8 cellular contexts compared by ENCODE assay signal in genomic region chr11:65078151-65078550, GRCh38. TPM values are rescaled to one million over a fixed set of nuclear protein-coding genes. Genes with fewer than 3 reads are reported as not detected.
DNase-seq lines count a peak whose midpoint lies in the region; ATAC-seq and TF ChIP-seq lines count a peak whose summit lies in the region.

No MANE protein-coding gene starts in this region.

- peak; percentile 91 for ATAC-seq in left lung
- no peak for ATAC-seq in GM18870 (IDR thresholded peaks at IDR 0.05; ENCODE audit: unreplicated experiment)
- ATAC-seq in GM21576 (IDR thresholded peaks at IDR 0.05; ENCODE audit: unreplicated experiment) = no peak

- peaks cover 0 to 2% of the 10 kb centered on the region in 2 donors for H3K4me1 ChIP-seq in left lung

- peak; percentile 6 for DNase-seq in DMS153 treated with DMSO at 0.1 percent for 48 hours (lab: John Stamatoyannopoulos, UW; ENCODE audit: unreplicated experiment)
- peak; percentile 78 for DNase-seq in HT-29 (ENCODE audit: low spot score)
- peak in 4 of 5 donors; percentile 50 to 71 (median 59) for DNase-seq in T-helper 1 cell
- DNase-seq in astrocyte of the hippocampus (ENCODE audit: low read depth, low spot score) = peak; percentile 46
- no peak for DNase-seq in left lung
- DNase-seq in stimulated activated CD8-positive, alpha-beta memory T cell treated with anti-CD3 and anti-CD28 coated beads, Interleukin-4, amount 100 ng/mL, for 24 hours (ENCODE audit: low read depth) = peak; percentile 46

- no peaks in the 10 kb centered on the region for H3K9me3 ChIP-seq in left lung

- H3K4me3 ChIP-seq in left lung = no peak overlapping the region

- no peaks in the 10 kb centered on the region for H3K36me3 ChIP-seq in left lung

- intact Hi-C loops in left lung (cut with DNase I) = no loop called here

- no peak overlapping the region for H3K27ac ChIP-seq in left lung

- peak; percentile 50 to 77 for TF ChIP-seq CTCF in left lung (IDR thresholded peaks at IDR 0.05)

- H3K27me3 ChIP-seq in left lung = no peaks in the 10 kb centered on the region

RNA-seq across cellular contexts. Expression of gene CDCA5, which starts 5.7 kb away (rescaled TPM):
- 66.1 and 72.1 TPM in 2 replicates for total RNA-seq in HT-29 (2014; rRNA removed; shearing (Covaris generic))
- total RNA-seq in left lung = 10 to 100 TPM in 1 of 2 donors, 1 to 10 TPM in 1; 7.1 to 11.3 TPM

RNA-seq across cellular contexts. Expression of gene ZFPL1, which starts 5.9 kb away (rescaled TPM):
- 124 and 128 TPM in 2 replicates for total RNA-seq in HT-29 (2014; rRNA removed; shearing (Covaris generic))
- total RNA-seq in left lung = 10 to 100 TPM; 32.6 to 36.4 TPM

RNA-seq across cellular contexts. Expression of gene VPS51, which starts 17.9 kb away (rescaled TPM):
- 549 and 628 TPM in 2 replicates for total RNA-seq in HT-29 (2014; rRNA removed; shearing (Covaris generic))
- total RNA-seq in left lung = 10 to 100 TPM; 79.4 to 86.8 TPM

RNA-seq across cellular contexts. Expression of gene NAALADL1, which starts 19.8 kb away (rescaled TPM):
- 0.08 and 1.9 TPM in 2 replicates for total RNA-seq in HT-29 (2014; rRNA removed; shearing (Covaris generic))
- 10 to 100 TPM in 1 of 2 donors, 1 to 10 TPM in 1; 8.5 to 10.4 TPM for total RNA-seq in left lung

RNA-seq across cellular contexts. Expression of gene TM7SF2, which starts 33.5 kb away (rescaled TPM):
- 84.4 and 113 TPM in 2 replicates for total RNA-seq in HT-29 (2014; rRNA removed; shearing (Covaris generic))
- total RNA-seq in left lung = 10 to 100 TPM; 37.1 to 41.0 TPM

Comparison
In these comparisons a context has a peak if more than half of its experiments do, and no peak if none do; other contexts are left out.
1. DNase-seq: peak in DMS153 treated with DMSO at 0.1 percent for 48 hours (single experiment), HT-29 (single experiment), T-helper 1 cell (4 of 5), astrocyte of the hippocampus (single experiment) and stimulated activated CD8-positive, alpha-beta memory T cell treated with anti-CD3 and anti-CD28 coated beads, Interleukin-4, amount 100 ng/mL, for 24 hours (single experiment); none in left lung (0 of 2).